Comparison of ENCODE assay signal across 15 cellular contexts in the genomic region with DNA sequence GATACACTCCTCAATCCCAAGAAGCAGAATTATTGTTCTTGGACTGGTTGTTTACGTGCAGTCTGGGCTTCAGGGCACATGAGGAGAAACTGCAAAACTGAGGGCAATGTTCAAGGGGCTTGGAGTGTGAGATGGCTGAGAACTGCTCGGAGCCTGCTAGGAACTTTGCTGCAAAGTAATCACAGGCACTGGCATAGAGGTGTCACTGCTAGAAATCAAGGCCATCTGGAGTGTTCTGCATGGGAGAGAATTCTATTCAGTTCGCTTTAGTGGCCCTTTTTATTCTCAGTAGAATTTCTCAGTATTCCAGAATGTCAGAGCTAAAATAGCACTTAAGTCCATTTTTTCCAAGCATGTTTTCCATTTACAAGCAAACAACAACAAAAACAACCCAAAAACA.
A peak's percentile ranks its signal among the peaks of the same experiment; 100 is the strongest.
DNase-seq lines count a peak whose midpoint lies in the region; TF ChIP-seq lines count a peak whose summit lies in the region.
"Had no signal": no experiment of that assay in that cellular context is flagged by ENCODE, and none has a peak within 500 bp of the region (broad histone marks: within the 10 kb centered on the region; RNA-seq: fewer than 3 reads in every experiment).

No MANE protein-coding gene starts in this region.

- no peak overlapping the region for H3K27ac Mint-ChIP-seq in type B pancreatic cell
- H3K27ac Mint-ChIP-seq: B cell; CD4-positive, alpha-beta memory T cell; H9 had no signal

- TF ChIP-seq CTCF in type B pancreatic cell (conservative IDR thresholded peaks at IDR 0.05) (no peak), BE2C (IDR thresholded peaks at IDR 0.05; ENCODE audit: low read depth, low read length) (no peak), smooth muscle cell (IDR thresholded peaks at IDR 0.05; ENCODE audit: borderline replicate concordance, insufficient read depth, poor library complexity, severe bottlenecking) (no peak)

- peaks cover 49% of the 10 kb centered on the region for H3K27me3 Mint-ChIP-seq in type B pancreatic cell

- no peaks in the 10 kb centered on the region for H3K79me2 ChIP-seq in smooth muscle cell (ENCODE audit: low read depth)

- no peaks in the 10 kb centered on the region for H3K9me3 Mint-ChIP-seq in type B pancreatic cell

- no peak overlapping the region for H3K27ac ChIP-seq in smooth muscle cell (ENCODE audit: low read depth)
- H3K27ac ChIP-seq: C4-2B had no signal

- H3K9me3 ChIP-seq in BE2C: no peaks in the 10 kb centered on the region; the same call in 1 of the 2 replicates
- no peaks in the 10 kb centered on the region for H3K9me3 ChIP-seq in smooth muscle cell (replicated peaks; ENCODE audit: low read depth)

- H3K4me1 ChIP-seq in BE2C: peaks cover 22% of the 10 kb centered on the region
- H3K4me1 ChIP-seq in smooth muscle cell (ENCODE audit: low read depth): no peaks in the 10 kb centered on the region

- H2AFZ ChIP-seq in smooth muscle cell (ENCODE audit: low read depth): no peak overlapping the region

- H3K9ac ChIP-seq in smooth muscle cell (ENCODE audit: low read depth): no peak overlapping the region

- H3K4me3 Mint-ChIP-seq in type B pancreatic cell: no peak overlapping the region
- H3K4me3 Mint-ChIP-seq: B cell; CD4-positive, alpha-beta memory T cell; H9 had no signal

- no peaks in the 10 kb centered on the region for H3K4me1 Mint-ChIP-seq in type B pancreatic cell (ENCODE audit: unreplicated experiment)
- H3K4me1 Mint-ChIP-seq: B cell; CD4-positive, alpha-beta memory T cell; H9 had no signal

- no peaks in the 10 kb centered on the region for H4K20me1 ChIP-seq in smooth muscle cell (ENCODE audit: low read depth)

- DNase-seq in NCI-H1092 treated with DMSO at 0.1 percent for 48 hours (lab: John Stamatoyannopoulos, UW) (peak; percentile 29), NCI-H1092 (lab: John Stamatoyannopoulos, UW) (no peak), G401 (ENCODE audit: low spot score) (peak; percentile 87), cerebellar cortex (ENCODE audit: low spot score) (peak; percentile 84), type B pancreatic cell (ENCODE audit: extremely low spot score, unreplicated experiment) (peak; percentile 16), BE2C (no peak), smooth muscle cell (lab: John Stamatoyannopoulos, UW; ENCODE audit: unreplicated experiment) (no peak)
- DNase-seq: ACHN; CD4-positive, alpha-beta memory T cell; DMS53; GOT3; H9 had no signal

- no peaks in the 10 kb centered on the region for H3K36me3 Mint-ChIP-seq in type B pancreatic cell
- H3K36me3 Mint-ChIP-seq: CD4-positive, alpha-beta memory T cell had no signal

- WGBS in smooth muscle cell (ENCODE audit: low lambda C conversion rate): 57% methylated on average over 3 of the region's 3 CpGs

- no peak overlapping the region for H3K4me2 ChIP-seq in smooth muscle cell

- in situ Hi-C loops in G401 (cut with HindIII; ENCODE audit: low sequenced_read_pairs): no loop called here

- no peaks in the 10 kb centered on the region for H3F3A ChIP-seq in smooth muscle cell (ENCODE audit: low read depth)

- H3K27me3 ChIP-seq in BE2C: no peaks in the 10 kb centered on the region
- H3K27me3 ChIP-seq in smooth muscle cell (ENCODE audit: low read depth): peaks cover 54% of the 10 kb centered on the region

- H3K36me3 ChIP-seq in BE2C (no peaks in the 10 kb centered on the region), smooth muscle cell (ENCODE audit: low read depth) (no peaks in the 10 kb centered on the region)

- no peak overlapping the region for H3K4me3 ChIP-seq in BE2C (ENCODE audit: low read depth, low read length)
- H3K4me3 ChIP-seq in smooth muscle cell: no peak overlapping the region
- H3K4me3 ChIP-seq: K562 had no signal

Comparison
In these comparisons a context has a peak if more than half of its experiments do, and no peak if none do; other contexts are left out.
1. DNase-seq: peak in NCI-H1092 treated with DMSO at 0.1 percent for 48 hours (single experiment), G401 (single experiment), cerebellar cortex (single experiment) and type B pancreatic cell (single experiment); none in NCI-H1092 (single experiment), BE2C (single experiment) and smooth muscle cell (single experiment).